In the genomic region with DNA sequence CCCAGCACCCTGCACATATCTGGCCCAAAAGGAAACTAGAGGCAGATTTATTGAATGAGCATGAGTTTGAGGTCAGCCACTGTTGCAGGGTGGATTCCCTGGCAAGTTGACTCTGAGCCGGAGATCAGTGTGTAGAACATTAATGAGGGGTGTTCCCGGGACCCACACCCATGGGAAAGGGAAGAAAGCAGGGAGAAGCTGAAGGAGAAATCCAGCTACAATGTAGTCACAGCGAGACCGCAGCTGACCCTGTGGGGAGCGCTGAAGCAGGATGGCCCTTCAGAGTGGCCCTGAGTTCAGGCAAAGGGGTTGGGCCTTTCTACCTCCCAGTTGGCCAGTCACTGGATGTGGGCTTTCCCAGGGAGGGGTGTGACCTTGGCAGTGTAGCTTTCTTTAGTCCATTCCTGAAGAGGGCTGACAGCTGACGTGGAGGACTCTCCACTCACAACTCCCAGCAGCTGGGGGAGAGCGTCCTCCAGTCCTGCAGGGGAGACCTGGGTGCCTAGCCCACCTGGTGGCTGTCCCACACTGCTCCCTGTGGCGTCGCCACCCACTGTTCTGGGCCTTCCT, we compare ENCODE assay signal across 19 cellular contexts.
A peak's percentile ranks its signal among the peaks of the same experiment; 100 is the strongest.
DNase-seq lines count a peak whose midpoint lies in the region; ATAC-seq and TF ChIP-seq lines count a peak whose summit lies in the region.
"Had no signal": no experiment of that assay in that cellular context is flagged by ENCODE, and none has a peak within 500 bp of the region (broad histone marks: within the 10 kb centered on the region; RNA-seq: fewer than 3 reads in every experiment).

No MANE protein-coding gene starts in this region.

- ATAC-seq in IMR-90 (ENCODE audit: low read depth), result no peak
- ATAC-seq in left cardiac atrium, result peak; percentile 51 to 79
- peak; percentile 50 for ATAC-seq in mucosa of descending colon
- ATAC-seq in GM19035 (IDR thresholded peaks at IDR 0.05; ENCODE audit: unreplicated experiment), result no peak

- H3K36me3 ChIP-seq in IMR-90 (ENCODE audit: control insufficient read depth, insufficient read depth, low read length) (no peaks in the 10 kb centered on the region), mucosa of descending colon (ENCODE audit: low read depth) (no peaks in the 10 kb centered on the region), thyroid gland (no peaks in the 10 kb centered on the region)
- H3K36me3 ChIP-seq: gastrocnemius medialis had no signal

- H3K9me1 ChIP-seq in IMR-90 (ENCODE audit: insufficient read depth, low read length), result no peaks in the 10 kb centered on the region

- no peak overlapping the region for H3K23ac ChIP-seq in IMR-90 (ENCODE audit: low read depth, low read length)

- no peak overlapping the region for H3K18ac ChIP-seq in IMR-90 (ENCODE audit: low read depth, low read length)

- H4K20me1 ChIP-seq in IMR-90 (ENCODE audit: insufficient read depth, low read length), result peaks cover 3% of the 10 kb centered on the region; the same call in 1 of the 2 replicates

- no peak overlapping the region for H4K8ac ChIP-seq in IMR-90 (ENCODE audit: low read depth in 2 of 2, low read length in 2 of 2)

- H3K4me2 ChIP-seq in IMR-90 (ENCODE audit: low read depth, low read length), result no peak overlapping the region

- H3K4me1 ChIP-seq in IMR-90 (ENCODE audit: control insufficient read depth, insufficient read depth, low read length) (no peaks in the 10 kb centered on the region; the same call in 1 of the 2 replicates), mucosa of descending colon (ENCODE audit: low read depth) (peaks cover 6% of the 10 kb centered on the region), thyroid gland (peaks cover 21 to 34% of the 10 kb centered on the region in 2 donors)

- H2BK20ac ChIP-seq in IMR-90 (ENCODE audit: low read depth, low read length), result no peak overlapping the region

- H3K4me3 ChIP-seq in IMR-90 (ENCODE audit: insufficient read depth, low read depth, low read length), result no peak overlapping the region
- no peak overlapping the region for H3K4me3 ChIP-seq in mucosa of descending colon
- no peak overlapping the region for H3K4me3 ChIP-seq in thyroid gland (replicated peaks in 1 of 3)
- H3K4me3 ChIP-seq: gastrocnemius medialis, GM23248 had no signal

- no peak overlapping the region for H3K14ac ChIP-seq in IMR-90 (replicated peaks; ENCODE audit: low read depth, low read length)

- no peaks in the 10 kb centered on the region for H3K79me1 ChIP-seq in IMR-90 (ENCODE audit: low read depth in 1 of 2, low read length in 2 of 2)

- H3K56ac ChIP-seq in IMR-90 (ENCODE audit: extremely low read depth, insufficient read depth, low read length), result no peak overlapping the region

- no peak for TF ChIP-seq RAD21 in IMR-90 (IDR thresholded peaks at IDR 0.05; ENCODE audit: low read length)

- POLR2A ChIA-PET in IMR-90 (lab: Charles Lee; ENCODE audit: unreplicated experiment), result no interaction called here

- H3K9me3 ChIP-seq in IMR-90 (ENCODE audit: control insufficient read depth, insufficient read depth, low read length) (no peaks in the 10 kb centered on the region), mucosa of descending colon (no peaks in the 10 kb centered on the region), thyroid gland (no peaks in the 10 kb centered on the region)
- H3K9me3 ChIP-seq: gastrocnemius medialis had no signal

- no peak overlapping the region for H2AK5ac ChIP-seq in IMR-90 (ENCODE audit: low read depth, low read length)

- H3K27me3 ChIP-seq in IMR-90 (ENCODE audit: control insufficient read depth, insufficient read depth, low read length), result peaks cover 38% of the 10 kb centered on the region
- no peaks in the 10 kb centered on the region for H3K27me3 ChIP-seq in thyroid gland
- H3K27me3 ChIP-seq: gastrocnemius medialis had no signal

- no peak overlapping the region for H2BK15ac ChIP-seq in IMR-90 (ENCODE audit: low read depth, low read length)

- dilution Hi-C loops in IMR-90 (cut with HindIII; ENCODE audit: low sequenced_read_pairs, unreplicated experiment), result no loop called here

- no peak overlapping the region for H3K9ac ChIP-seq in IMR-90 (ENCODE audit: low read depth, low read length)
- H3K9ac ChIP-seq: GM23248 had no signal

- peak overlapping the region; percentile 40 for H2AFZ ChIP-seq in IMR-90 (replicated peaks; ENCODE audit: low read length, poor library complexity)
- H2AFZ ChIP-seq: GM23248 had no signal

- H4K91ac ChIP-seq in IMR-90 (ENCODE audit: insufficient read depth, low read depth, low read length), result no peak overlapping the region

- DNase-seq in IMR-90, result no peak
- peak; percentile 48 for DNase-seq in left cardiac atrium
- DNase-seq in mucosa of descending colon, result no peak
- DNase-seq in thyroid gland, result peak; percentile 82 to 84
- DNase-seq in amniotic stem cell (lab: John Stamatoyannopoulos, UW), result no peak
- DNase-seq in stimulated activated naive CD4-positive, alpha-beta T cell (lab: John Stamatoyannopoulos, UW), result no peak
- DNase-seq in superior temporal gyrus (ENCODE audit: extremely low spot score), result no peak
- DNase-seq: activated CD4-positive, alpha-beta memory T cell treated with anti-CD3 and anti-CD28 coated beads for 36 hours; activated naive CD8-positive, alpha-beta T cell treated with anti-CD3 and anti-CD28 coated beads, Interleukin-2, amount 10 ng/mL, durations not matched to agents 7 days and 5 days; activated T-cell treated with anti-CD3 and anti-CD28 coated beads, Interleukin-2, amount 50 U/mL, for 48 hours; caudate nucleus; DMS79; gastrocnemius medialis; GM23248; NCI-H187; NCI-H510A; OCI-M1; stimulated activated CD4-positive, alpha-beta T cell treated with anti-CD3 and anti-CD28 coated beads, Interleukin-12 subunit alpha, Interleukin-12 subunit beta, amount 100 ng/mL, for 4 hours had no signal

- no TSS peak for BruUV-seq in IMR-90 (replicated peaks; lab: Mats Ljungman, UMichigan)

- 49% methylated on average over 2 of the region's 9 CpGs; no CpG with 5 or more reads in 1 of the 2 experiments for WGBS in IMR-90 (ENCODE audit: extremely low coverage in 2 of 2, insufficient read length in 1 of 2), 2 experiments
- 51 to 63% methylated on average over 9 of the region's 9 CpGs for WGBS in thyroid gland, 2 donors

- H2AK9ac ChIP-seq in IMR-90 (replicated peaks; ENCODE audit: low read depth, low read length, poor library complexity), result no peak overlapping the region

- no peak overlapping the region for H3K4ac ChIP-seq in IMR-90 (ENCODE audit: low read depth, low read length)

- intact Hi-C loops in IMR-90 (cut with micrococcal nuclease) (no loop called here), left cardiac atrium (cut with DNase I) (no loop called here), mucosa of descending colon (cut with DNase I, micrococcal nuclease) (no loop called here), thyroid gland (cut with DNase I) (no loop called here)

- no peak overlapping the region for H4K5ac ChIP-seq in IMR-90 (ENCODE audit: low read depth, low read length)

- TF ChIP-seq CTCF in IMR-90 (conservative IDR thresholded peaks at IDR 0.05; ENCODE audit: low read depth, low read length), result no peak
- no peak for TF ChIP-seq CTCF in mucosa of descending colon (IDR thresholded peaks at IDR 0.05)
- TF ChIP-seq CTCF in thyroid gland (IDR thresholded peaks at IDR 0.05), result no peak

- no peak overlapping the region for H3K27ac ChIP-seq in IMR-90 (ENCODE audit: insufficient read depth, low read length)
- peak overlapping the region in 2 of 3 donors; percentile 43 to 65 for H3K27ac ChIP-seq in thyroid gland
- H3K27ac ChIP-seq: GM23248 had no signal

- CTCF ChIA-PET in IMR-90 (lab: Yijun Ruan, JAX), result no interaction called here

- in situ Hi-C loops in IMR-90 (cut with MboI; ENCODE audit: low sequenced_read_pairs), result no loop called here

- TF ChIP-seq POLR2A in IMR-90 (IDR thresholded peaks at IDR 0.05; ENCODE audit: low read depth, low read length) (no peak), thyroid gland (IDR thresholded peaks at IDR 0.05) (peak in 1 of 2 donors; percentile 27)

- no peak overlapping the region for H2BK5ac ChIP-seq in IMR-90 (ENCODE audit: low read depth, low read length, poor library complexity, severe bottlenecking)

- no peak overlapping the region for H2BK120ac ChIP-seq in IMR-90 (ENCODE audit: low read depth, low read length)

TF ChIP-seq in IMR-90, 13 proteins besides CTCF, POLR2A, EP300 and RAD21:
- TF ChIP-seq MAFK (IDR thresholded peaks at IDR 0.05; ENCODE audit: low read depth, low read length) (no peak), BHLHE40 (IDR thresholded peaks at IDR 0.05; ENCODE audit: low read depth, low read length) (no peak), MXI1 (IDR thresholded peaks at IDR 0.05; ENCODE audit: borderline replicate concordance, low read depth, low read length) (no peak), RFX5 (IDR thresholded peaks at IDR 0.05; ENCODE audit: low read depth, low read length) (no peak), NFE2L2 (IDR thresholded peaks at IDR 0.05; ENCODE audit: low read depth, low read length) (no peak), FOS (IDR thresholded peaks at IDR 0.05; ENCODE audit: low read depth, low read length) (no peak), CHD1 (IDR thresholded peaks at IDR 0.05; ENCODE audit: low read depth, low read length) (no peak), CEBPB (IDR thresholded peaks at IDR 0.05; ENCODE audit: low read depth, low read length) (no peak)
- TF ChIP-seq, protein P1, sequence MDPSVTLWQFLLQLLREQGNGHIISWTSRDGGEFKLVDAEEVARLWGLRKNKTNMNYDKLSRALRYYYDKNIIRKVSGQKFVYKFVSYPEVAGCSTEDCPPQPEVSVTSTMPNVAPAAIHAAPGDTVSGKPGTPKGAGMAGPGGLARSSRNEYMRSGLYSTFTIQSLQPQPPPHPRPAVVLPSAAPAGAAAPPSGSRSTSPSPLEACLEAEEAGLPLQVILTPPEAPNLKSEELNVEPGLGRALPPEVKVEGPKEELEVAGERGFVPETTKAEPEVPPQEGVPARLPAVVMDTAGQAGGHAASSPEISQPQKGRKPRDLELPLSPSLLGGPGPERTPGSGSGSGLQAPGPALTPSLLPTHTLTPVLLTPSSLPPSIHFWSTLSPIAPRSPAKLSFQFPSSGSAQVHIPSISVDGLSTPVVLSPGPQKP (IDR thresholded peaks at IDR 0.05; ENCODE audit: borderline replicate concordance, low read depth, low read length), result no peak
- TF ChIP-seq, protein P2, sequence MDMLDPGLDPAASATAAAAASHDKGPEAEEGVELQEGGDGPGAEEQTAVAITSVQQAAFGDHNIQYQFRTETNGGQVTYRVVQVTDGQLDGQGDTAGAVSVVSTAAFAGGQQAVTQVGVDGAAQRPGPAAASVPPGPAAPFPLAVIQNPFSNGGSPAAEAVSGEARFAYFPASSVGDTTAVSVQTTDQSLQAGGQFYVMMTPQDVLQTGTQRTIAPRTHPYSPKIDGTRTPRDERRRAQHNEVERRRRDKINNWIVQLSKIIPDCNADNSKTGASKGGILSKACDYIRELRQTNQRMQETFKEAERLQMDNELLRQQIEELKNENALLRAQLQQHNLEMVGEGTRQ (IDR thresholded peaks at IDR 0.05; ENCODE audit: low read depth, low read length), result no peak

Comparison
In these comparisons a context has a peak if more than half of its experiments do, and no peak if none do; other contexts are left out.
1. ATAC-seq: peak in left cardiac atrium (2 of 2) and mucosa of descending colon (single experiment); none in IMR-90 (single experiment) and GM19035 (single experiment).
2. DNase-seq: peak in left cardiac atrium (single experiment) and thyroid gland (2 of 2); none in IMR-90 (single experiment), mucosa of descending colon (0 of 3), amniotic stem cell (single experiment), stimulated activated naive CD4-positive, alpha-beta T cell (0 of 6) and superior temporal gyrus (single experiment).